ENCODE assay signal across 22 cellular contexts in genomic region chr7:118072893-118073674, GRCh38.
DNase-seq lines count a peak whose midpoint lies in the region; ATAC-seq, FAIRE-seq and TF ChIP-seq lines count a peak whose summit lies in the region.
"Had no signal": no experiment of that assay in that cellular context is flagged by ENCODE, and none has a peak within 500 bp of the region (broad histone marks: within the 10 kb centered on the region; RNA-seq: fewer than 3 reads in every experiment).

No MANE protein-coding gene starts in this region.

- H3K9me3 ChIP-seq in prostate gland, result no peaks in the 10 kb centered on the region
- H3K9me3 ChIP-seq: body of pancreas, vagina had no signal

- H3K4me1 Mint-ChIP-seq in T-cell, result no peaks in the 10 kb centered on the region
- H3K4me1 Mint-ChIP-seq: natural killer cell; stimulated activated naive B cell treated with anti-CD40 and anti-IgM and Interleukin-4, amounts not matched to agents 10 μg/mL and 1 μg/mL and 100 μg/mL, for 72 hours had no signal

- H3K4me3 ChIP-seq in prostate gland, result no peak overlapping the region
- H3K4me3 ChIP-seq: body of pancreas, vagina had no signal

- H3K4me3 Mint-ChIP-seq in T-cell, result no peak overlapping the region
- H3K4me3 Mint-ChIP-seq: activated CD8-positive, alpha-beta T cell treated with anti-CD3 and anti-CD28 coated beads for 36 hours; natural killer cell; stimulated activated naive B cell treated with anti-CD40 and anti-IgM and Interleukin-4, amounts not matched to agents 10 μg/mL and 1 μg/mL and 100 μg/mL, for 72 hours had no signal

- no peak for TF ChIP-seq CTCF in prostate gland (IDR thresholded peaks at IDR 0.05)

- TF ChIP-seq POLR2A in prostate gland (IDR thresholded peaks at IDR 0.05), result no peak

- peak; percentile 44 for DNase-seq in HT-29 (ENCODE audit: low spot score)
- DNase-seq in prostate gland (ENCODE audit: low spot score), result peak; percentile 17
- no peak for DNase-seq in stimulated activated CD4-positive, alpha-beta T cell treated with anti-CD3 and anti-CD28 coated beads, Interleukin-4, amount 100 ng/mL, for 1 hour
- no peak for DNase-seq in T-cell
- DNase-seq: activated CD4-positive, alpha-beta T cell treated with anti-CD3 and anti-CD28 coated beads for 1 hour; activated CD8-positive, alpha-beta T cell treated with anti-CD3 and anti-CD28 coated beads for 36 hours; activated gamma-delta T cell; body of pancreas; left ventricle myocardium superior; midbrain; natural killer cell; NCI-H187; SHP77; small intestine; stimulated activated naive B cell treated with anti-CD40 and anti-IgM and Interleukin-4, amounts not matched to agents 10 μg/mL and 1 μg/mL and 100 μg/mL, for 72 hours; T-helper 1 cell had no signal

- no peaks in the 10 kb centered on the region for H3K4me1 ChIP-seq in prostate gland (replicated peaks)
- H3K4me1 ChIP-seq: body of pancreas had no signal

- peaks cover 7 to 14% of the 10 kb centered on the region in 2 donors for H3K27me3 Mint-ChIP-seq in T-cell

- H3K27ac Mint-ChIP-seq in T-cell, result no peak overlapping the region
- H3K27ac Mint-ChIP-seq: activated CD8-positive, alpha-beta T cell treated with anti-CD3 and anti-CD28 coated beads for 36 hours; natural killer cell; stimulated activated naive B cell treated with anti-CD40 and anti-IgM and Interleukin-4, amounts not matched to agents 10 μg/mL and 1 μg/mL and 100 μg/mL, for 72 hours had no signal

- no peaks in the 10 kb centered on the region for H3K36me3 ChIP-seq in prostate gland
- H3K36me3 ChIP-seq: vagina had no signal

- no peaks in the 10 kb centered on the region for H3K36me3 Mint-ChIP-seq in T-cell
- H3K36me3 Mint-ChIP-seq: natural killer cell; stimulated activated naive B cell treated with anti-CD40 and anti-IgM and Interleukin-4, amounts not matched to agents 10 μg/mL and 1 μg/mL and 100 μg/mL, for 72 hours had no signal

- H3K27ac ChIP-seq in prostate gland, result peak overlapping the region in 1 of 2 donors; percentile 44
- H3K27ac ChIP-seq: body of pancreas, vagina had no signal

- CTCF ChIA-PET in T-cell (lab: Charles Lee), result no interaction called here

- H3K9me3 Mint-ChIP-seq in T-cell, result no peaks in the 10 kb centered on the region
- H3K9me3 Mint-ChIP-seq: activated CD8-positive, alpha-beta T cell treated with anti-CD3 and anti-CD28 coated beads for 36 hours had no signal

- POLR2A ChIA-PET in T-cell (lab: Charles Lee), result no interaction called here

- intact Hi-C loops in prostate gland (cut with DNase I), result no loop called here

- WGBS in prostate gland, result 28% methylated on average over 5 of the region's 5 CpGs

- peak; percentile 15 for FAIRE-seq in endometrium (lab: Jason Lieb, UNC)
- FAIRE-seq: islet of Langerhans, small intestine, TTC549 had no signal

- H3K27me3 ChIP-seq in prostate gland (replicated peaks; ENCODE audit: insufficient read depth), result no peaks in the 10 kb centered on the region
- H3K27me3 ChIP-seq: body of pancreas, vagina had no signal

- peak; percentile 75 for ATAC-seq in HG02642 (IDR thresholded peaks at IDR 0.05; ENCODE audit: poor library complexity, unreplicated experiment)
- ATAC-seq in GM18870 (IDR thresholded peaks at IDR 0.05; ENCODE audit: unreplicated experiment), result no peak
- no peak for ATAC-seq in T-cell (replicated peaks in 1 of 4)
- ATAC-seq: activated CD8-positive, alpha-beta T cell treated with anti-CD3 and anti-CD28 coated beads for 36 hours; body of pancreas; left ventricle myocardium superior; natural killer cell had no signal

Comparison
In these comparisons a context has a peak if more than half of its experiments do, and no peak if none do; other contexts are left out.
1. DNase-seq: peak in HT-29 (single experiment) and prostate gland (single experiment); none in stimulated activated CD4-positive, alpha-beta T cell treated with anti-CD3 and anti-CD28 coated beads, Interleukin-4, amount 100 ng/mL, for 1 hour (single experiment) and T-cell (0 of 34).